8 cellular contexts compared by ENCODE assay signal in genomic region chr6:12290490-12290820, GRCh38.
DNase-seq lines count a peak whose midpoint lies in the region; ATAC-seq and TF ChIP-seq lines count a peak whose summit lies in the region.

No MANE protein-coding gene starts in this region.

- TF ChIP-seq CTCF in GM06990 (IDR thresholded peaks at IDR 0.05; ENCODE audit: insufficient read depth, low read length, poor library complexity, severe bottlenecking) (no peak), coronary artery (IDR thresholded peaks at IDR 0.05) (no peak)

- ATAC-seq in HG03439 (IDR thresholded peaks at IDR 0.05; ENCODE audit: unreplicated experiment) (peak; percentile 20), GM19351 (IDR thresholded peaks at IDR 0.05; ENCODE audit: unreplicated experiment) (no peak)
- ATAC-seq in activated CD4-positive, CD25-positive, alpha-beta regulatory T cell treated with anti-CD3 and anti-CD28 coated beads, Interleukin-2, amount 50 U/mL, for 24 hours = no peak

- H3K27me3 ChIP-seq in GM06990 (replicated peaks; ENCODE audit: control insufficient read depth, insufficient read depth, low read length) = no peaks in the 10 kb centered on the region
- H3K27me3 ChIP-seq in neuron (ENCODE audit: insufficient read depth, low read length) = peaks cover 11% of the 10 kb centered on the region

- no peaks in the 10 kb centered on the region for H3K9me3 ChIP-seq in neuron (ENCODE audit: low read length)

- H3K36me3 ChIP-seq in GM06990 (ENCODE audit: control insufficient read depth, insufficient read depth, low read length) (no peaks in the 10 kb centered on the region; the same call in 1 of the 2 replicates), neuron (ENCODE audit: insufficient read depth, low read length) (no peaks in the 10 kb centered on the region)

- peak overlapping the region; percentile 70 for H2AFZ ChIP-seq in neuron (ENCODE audit: low read depth, low read length)

- DNase-seq in GM06990 (ENCODE audit: extremely low read depth, insufficient read length) (no peak), coronary artery (ENCODE audit: low spot score) (no peak), NCI-H524 treated with DMSO at 0.1 percent for 48 hours (lab: John Stamatoyannopoulos, UW) (no peak), hippocampal formation (lab: John Stamatoyannopoulos, UW) (no peak)

- peaks cover 13% of the 10 kb centered on the region for H3K4me1 ChIP-seq in neuron (ENCODE audit: insufficient read depth, low read length)

- H3K4me3 ChIP-seq in GM06990 (replicated peaks; ENCODE audit: low read depth, low read length) (peak overlapping the region; percentile 74), coronary artery (peak overlapping the region; percentile 74), neuron (ENCODE audit: low read length) (peak overlapping the region; percentile 35)

- H3K27ac ChIP-seq in coronary artery = peak overlapping the region; percentile 49 to 67
